24 cellular contexts compared by ENCODE assay signal in genomic region chr18:51687845-51688585, GRCh38.
"Had no signal": no experiment of that assay in that cellular context is flagged by ENCODE, and none has a peak within 500 bp of the region (broad histone marks: within the 10 kb centered on the region; RNA-seq: fewer than 3 reads in every experiment).

No MANE protein-coding gene starts in this region.

- H3K4me2 ChIP-seq: hepatocyte, neural progenitor cell had no signal

- H3K79me2 ChIP-seq: hepatocyte, parathyroid adenoma had no signal

- H3K27me3 ChIP-seq: gastroesophageal sphincter, hepatocyte, left lung, neural progenitor cell, right lobe of liver, thyroid gland, vagina had no signal

- FAIRE-seq: endometrium, kidney, small intestine had no signal

- H3K27ac ChIP-seq: gastroesophageal sphincter, heart left ventricle, hepatocyte, left lung, neural progenitor cell, parathyroid adenoma, right lobe of liver, thyroid gland, vagina had no signal

- H3K9me3 ChIP-seq: gastroesophageal sphincter, left lung, right lobe of liver, thyroid gland, vagina had no signal

- H3K9ac ChIP-seq: neural progenitor cell, parathyroid adenoma had no signal

- ATAC-seq: effector memory CD8-positive, alpha-beta T cell; esophagus mucosa; gastroesophageal sphincter; heart left ventricle; left lung; naive thymus-derived CD4-positive, alpha-beta T cell; stimulated activated naive B cell treated with anti-CD40 and anti-IgM and Interleukin-4, amounts not matched to agents 10 μg/mL and 1 μg/mL and 100 μg/mL, for 72 hours; stimulated activated naive CD8-positive, alpha-beta T cell treated with anti-CD3 and anti-CD28 coated beads, Interleukin-15, amount 100 ng/mL, for 72 hours had no signal

- H3K36me3 ChIP-seq: gastroesophageal sphincter, heart left ventricle, left lung, neural progenitor cell, right lobe of liver, thyroid gland, vagina had no signal

- DNase-seq: cortex of kidney; effector memory CD8-positive, alpha-beta T cell; foreskin fibroblast; heart left ventricle; kidney; left lung; mesenchymal stem cell; midbrain; naive thymus-derived CD4-positive, alpha-beta T cell; right lobe of liver; small intestine; stimulated activated CD4-positive, alpha-beta T cell treated with anti-CD3 and anti-CD28 coated beads, Interleukin-15, amount 100 ng/mL, for 24 hours; stimulated activated CD4-positive, alpha-beta T cell treated with anti-CD3 and anti-CD28 coated beads, Interleukin-2, amount 100 ng/mL, for 48 hours; stimulated activated naive B cell treated with anti-CD40 and anti-IgM and Interleukin-4, amounts not matched to agents 10 μg/mL and 1 μg/mL and 100 μg/mL, for 72 hours; stimulated activated naive CD8-positive, alpha-beta T cell treated with anti-CD3 and anti-CD28 coated beads, Interleukin-15, amount 100 ng/mL, for 72 hours; thyroid gland; trophoblast cell had no signal

- H2AFZ ChIP-seq: hepatocyte, neural progenitor cell, parathyroid adenoma had no signal

- H3K4me1 ChIP-seq: gastroesophageal sphincter, heart left ventricle, left lung, neural progenitor cell, parathyroid adenoma, right lobe of liver, thyroid gland, vagina had no signal

- H3K4me3 ChIP-seq: gastroesophageal sphincter, heart left ventricle, hepatocyte, left lung, neural progenitor cell, right lobe of liver, thyroid gland, vagina had no signal
